In genomic region chr7:88184848-88185304, GRCh38 we compare ENCODE assay signal across 9 cellular contexts.
DNase-seq lines count a peak whose midpoint lies in the region; ATAC-seq and TF ChIP-seq lines count a peak whose summit lies in the region.
"Had no signal": no experiment of that assay in that cellular context is flagged by ENCODE, and none has a peak within 500 bp of the region (broad histone marks: within the 10 kb centered on the region; RNA-seq: fewer than 3 reads in every experiment).

No MANE protein-coding gene starts in this region.

- DNase-seq in EH (ENCODE audit: low read depth), result peak; percentile 59
- DNase-seq in NCI-H226, result peak; percentile 7
- DNase-seq in epithelial cell of esophagus (ENCODE audit: low read depth), result peak; percentile 73
- no peak for DNase-seq in activated CD8-positive, alpha-beta memory T cell treated with anti-CD3 and anti-CD28 coated beads, Interleukin-2, amount 50 U/mL, for 48 hours
- DNase-seq in activated CD4-positive, alpha-beta T cell treated with anti-CD3 and anti-CD28 coated beads for 1 hour, result no peak
- DNase-seq: activated naive CD8-positive, alpha-beta T cell treated with anti-CD3 and anti-CD28 coated beads, Interleukin-2, amount 10 ng/mL, durations not matched to agents 7 days and 5 days had no signal

- no peak overlapping the region for H3K4me3 ChIP-seq in epithelial cell of esophagus (ENCODE audit: low read length)

- no peak for TF ChIP-seq CTCF in epithelial cell of esophagus (IDR thresholded peaks at IDR 0.05; ENCODE audit: insufficient read depth, low read depth, low read length, missing control alignments)

- ATAC-seq in GM21723 (IDR thresholded peaks at IDR 0.05; ENCODE audit: unreplicated experiment) (peak; percentile 74), HG03097 (IDR thresholded peaks at IDR 0.05; ENCODE audit: low FRiP score, unreplicated experiment) (no peak), GM18517 (IDR thresholded peaks at IDR 0.05; ENCODE audit: unreplicated experiment) (no peak)

Comparison
In these comparisons a context has a peak if more than half of its experiments do, and no peak if none do; other contexts are left out.
1. DNase-seq: peak in EH (single experiment), NCI-H226 (single experiment) and epithelial cell of esophagus (single experiment); none in activated CD8-positive, alpha-beta memory T cell treated with anti-CD3 and anti-CD28 coated beads, Interleukin-2, amount 50 U/mL, for 48 hours (single experiment) and activated CD4-positive, alpha-beta T cell treated with anti-CD3 and anti-CD28 coated beads for 1 hour (single experiment).